23 cellular contexts compared by ENCODE assay signal in the genomic region with DNA sequence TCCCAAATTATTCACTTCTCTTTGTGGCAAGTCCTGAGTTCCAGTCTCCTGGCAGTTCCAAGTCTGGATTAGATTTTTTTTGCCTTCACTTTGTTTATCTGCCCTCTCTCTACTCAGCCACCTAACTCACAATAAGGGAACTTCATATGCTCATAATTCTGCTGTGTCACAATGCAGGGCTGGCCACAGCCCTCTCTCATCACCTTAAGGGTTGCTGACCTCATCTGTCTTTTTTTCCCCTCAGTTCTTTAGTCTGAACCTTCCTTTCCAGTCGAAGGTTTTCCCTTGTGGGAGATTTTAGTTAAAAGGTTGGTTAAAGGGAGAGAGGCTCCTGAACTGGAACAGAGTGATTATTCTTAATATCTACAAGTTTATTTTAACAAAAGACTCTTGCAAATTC. TPM values are rescaled to one million over a fixed set of nuclear protein-coding genes. Genes with fewer than 3 reads are reported as not detected.
A peak's percentile ranks its signal among the peaks of the same experiment; 100 is the strongest.
DNase-seq lines count a peak whose midpoint lies in the region; ATAC-seq and TF ChIP-seq lines count a peak whose summit lies in the region.
"Had no signal": no experiment of that assay in that cellular context is flagged by ENCODE, and none has a peak within 500 bp of the region (broad histone marks: within the 10 kb centered on the region; RNA-seq: fewer than 3 reads in every experiment).

No MANE protein-coding gene starts in this region.

- peaks cover 23% of the 10 kb centered on the region for H3K4me1 Mint-ChIP-seq in activated naive CD4-positive, alpha-beta T cell treated with anti-CD3 and anti-CD28 coated beads for 36 hours (ENCODE audit: low read depth)
- H3K4me1 Mint-ChIP-seq in activated T-helper 1 cell treated with anti-CD3 and anti-CD28 coated beads, Interleukin-12 subunit alpha, Interleukin-12 subunit beta, Interleukin-2, Interleukin-4 antibody, amounts not matched to agents 30 ng/mL and 10 ng/mL and 1 ng/mL, durations not matched to agents 14 hours and 24 hours and 36 hours (ENCODE audit: low read depth), result peaks cover 30% of the 10 kb centered on the region

- H3K9me3 ChIP-seq in gastrocnemius medialis, result no peaks in the 10 kb centered on the region
- H3K9me3 ChIP-seq: Caco-2 had no signal

- peak overlapping the region in 3 of 4 donors; percentile 65 to 82 (median 74) for H3K27ac ChIP-seq in gastrocnemius medialis
- H3K27ac ChIP-seq in dorsolateral prefrontal cortex, result no peak overlapping the region
- H3K27ac ChIP-seq: KMS-11, PC-9 had no signal

- no peaks in the 10 kb centered on the region for H3K9me3 Mint-ChIP-seq in activated naive CD4-positive, alpha-beta T cell treated with anti-CD3 and anti-CD28 coated beads, Interleukin-2, amount 50 U/mL, for 72 hours
- no peaks in the 10 kb centered on the region for H3K9me3 Mint-ChIP-seq in activated naive CD4-positive, alpha-beta T cell treated with anti-CD3 and anti-CD28 coated beads for 36 hours
- H3K9me3 Mint-ChIP-seq in activated T-helper 1 cell treated with anti-CD3 and anti-CD28 coated beads, Interleukin-12 subunit alpha, Interleukin-12 subunit beta, Interleukin-2, Interleukin-4 antibody, amounts not matched to agents 30 ng/mL and 10 ng/mL and 1 ng/mL, durations not matched to agents 14 hours and 24 hours and 36 hours, result no peaks in the 10 kb centered on the region

- DNase-seq in activated naive CD4-positive, alpha-beta T cell treated with anti-CD3 and anti-CD28 coated beads, Interleukin-2, amount 50 U/mL, for 72 hours (ENCODE audit: low spot score in 2 of 2), result no peak
- no peak for DNase-seq in activated naive CD4-positive, alpha-beta T cell treated with anti-CD3 and anti-CD28 coated beads for 36 hours
- DNase-seq in NB4 (ENCODE audit: low read depth), result peak; percentile 51
- no peak for DNase-seq in activated T-helper 1 cell treated with anti-CD3 and anti-CD28 coated beads, Interleukin-12 subunit alpha, Interleukin-12 subunit beta, Interleukin-2, Interleukin-4 antibody, amounts not matched to agents 30 ng/mL and 10 ng/mL and 1 ng/mL, durations not matched to agents 14 hours and 24 hours and 36 hours (ENCODE audit: low spot score)
- no peak for DNase-seq in gastrocnemius medialis
- no peak for DNase-seq in SIG-M5 (lab: John Stamatoyannopoulos, UW)
- no peak for DNase-seq in dorsolateral prefrontal cortex
- DNase-seq: C1 segment of cervical spinal cord; Caco-2; CD4-positive, alpha-beta memory T cell; H7; NCI-H2029; NCI-H446; NCI-H524 treated with DMSO at 0.1 percent for 48 hours; NCI-H774; NK-92 treated with Interleukin-12 subunit alpha and Interleukin-12 subunit beta, amount 100 ng/mL, for 24 hours; PC-9; Right ventricle myocardium superior; RPMI8226 had no signal

- H3K27ac Mint-ChIP-seq in activated naive CD4-positive, alpha-beta T cell treated with anti-CD3 and anti-CD28 coated beads, Interleukin-2, amount 50 U/mL, for 72 hours, result peak overlapping the region; percentile 62 to 64
- no peak overlapping the region for H3K27ac Mint-ChIP-seq in activated naive CD4-positive, alpha-beta T cell treated with anti-CD3 and anti-CD28 coated beads for 36 hours
- H3K27ac Mint-ChIP-seq in activated T-helper 1 cell treated with anti-CD3 and anti-CD28 coated beads, Interleukin-12 subunit alpha, Interleukin-12 subunit beta, Interleukin-2, Interleukin-4 antibody, amounts not matched to agents 30 ng/mL and 10 ng/mL and 1 ng/mL, durations not matched to agents 14 hours and 24 hours and 36 hours, result peak overlapping the region; percentile 2

- H3K4me3 ChIP-seq in NB4 (ENCODE audit: low read depth, low read length) (no peak overlapping the region), gastrocnemius medialis (no peak overlapping the region), dorsolateral prefrontal cortex (no peak overlapping the region)
- H3K4me3 ChIP-seq: PC-9 had no signal

- peaks cover 3 to 67% of the 10 kb centered on the region in 2 donors for H3K36me3 ChIP-seq in gastrocnemius medialis

- no peak for TF ChIP-seq POLR2A in NB4 (IDR thresholded peaks at IDR 0.05; ENCODE audit: extremely low read depth, insufficient read length)
- no peak for TF ChIP-seq POLR2A in gastrocnemius medialis (IDR thresholded peaks at IDR 0.05)

- no peak for ATAC-seq in activated naive CD4-positive, alpha-beta T cell treated with anti-CD3 and anti-CD28 coated beads, Interleukin-2, amount 50 U/mL, for 72 hours
- ATAC-seq in gastrocnemius medialis (no peak), HG03039 (IDR thresholded peaks at IDR 0.05; ENCODE audit: unreplicated experiment) (no peak)

- H3K27me3 ChIP-seq in gastrocnemius medialis (no peaks in the 10 kb centered on the region), dorsolateral prefrontal cortex (no peaks in the 10 kb centered on the region)

- CTCF ChIA-PET in activated naive CD4-positive, alpha-beta T cell treated with anti-CD3 and anti-CD28 coated beads for 36 hours (lab: Charles Lee), result no interaction called here

- in situ Hi-C loops in gastrocnemius medialis (cut with MboI; ENCODE audit: low sequenced_read_pairs in 4 of 4), result no loop called here

- no peak for TF ChIP-seq CTCF in NB4 (IDR thresholded peaks at IDR 0.05; ENCODE audit: low read depth, low read length)
- no peak for TF ChIP-seq CTCF in gastrocnemius medialis (IDR thresholded peaks at IDR 0.05 in 4 of 5, conservative IDR thresholded peaks at IDR 0.05 in 1 of 5)
- TF ChIP-seq CTCF in dorsolateral prefrontal cortex (IDR thresholded peaks at IDR 0.05 in 54 of 56, conservative IDR thresholded peaks at IDR 0.05 in 2 of 56; ENCODE audit: low read depth in 1 of 56, partially characterized antibody in 56 of 56), result no peak

- peaks cover 24 to 42% of the 10 kb centered on the region in 2 donors for H3K4me1 ChIP-seq in gastrocnemius medialis
- H3K4me1 ChIP-seq: Caco-2 had no signal

- no peak overlapping the region for H3K4me3 Mint-ChIP-seq in activated naive CD4-positive, alpha-beta T cell treated with anti-CD3 and anti-CD28 coated beads for 36 hours
- no peak overlapping the region for H3K4me3 Mint-ChIP-seq in activated T-helper 1 cell treated with anti-CD3 and anti-CD28 coated beads, Interleukin-12 subunit alpha, Interleukin-12 subunit beta, Interleukin-2, Interleukin-4 antibody, amounts not matched to agents 30 ng/mL and 10 ng/mL and 1 ng/mL, durations not matched to agents 14 hours and 24 hours and 36 hours
- H3K4me3 Mint-ChIP-seq: CD4-positive, alpha-beta memory T cell had no signal

- H3K36me3 Mint-ChIP-seq in activated naive CD4-positive, alpha-beta T cell treated with anti-CD3 and anti-CD28 coated beads, Interleukin-2, amount 50 U/mL, for 72 hours, result peaks cover 54 to 58% of the 10 kb centered on the region in 2 donors
- peaks cover 42% of the 10 kb centered on the region for H3K36me3 Mint-ChIP-seq in activated naive CD4-positive, alpha-beta T cell treated with anti-CD3 and anti-CD28 coated beads for 36 hours (ENCODE audit: low read depth)
- H3K36me3 Mint-ChIP-seq in activated T-helper 1 cell treated with anti-CD3 and anti-CD28 coated beads, Interleukin-12 subunit alpha, Interleukin-12 subunit beta, Interleukin-2, Interleukin-4 antibody, amounts not matched to agents 30 ng/mL and 10 ng/mL and 1 ng/mL, durations not matched to agents 14 hours and 24 hours and 36 hours (ENCODE audit: low read depth), result peaks cover 57% of the 10 kb centered on the region

- intact Hi-C loops in activated naive CD4-positive, alpha-beta T cell treated with anti-CD3 and anti-CD28 coated beads for 36 hours (cut with micrococcal nuclease), result loop anchor here (5.0 kb wide), 1 partner anchor 1918 kb away; no protein-coding TSS in a partner anchor
- intact Hi-C loops in activated T-helper 1 cell treated with anti-CD3 and anti-CD28 coated beads, Interleukin-12 subunit alpha, Interleukin-12 subunit beta, Interleukin-2, Interleukin-4 antibody, amounts not matched to agents 30 ng/mL and 10 ng/mL and 1 ng/mL, durations not matched to agents 14 hours and 24 hours and 36 hours (cut with micrococcal nuclease), result no loop called here
- intact Hi-C loops in gastrocnemius medialis (cut with DNase I; ENCODE audit: low total_unique reads) (no loop called here), dorsolateral prefrontal cortex (cut with DNase I) (loop anchor here in 1 of 2 donors (5.0 kb wide), 1 partner anchor 93 kb away; a partner anchor contains a TSS)

- no peaks in the 10 kb centered on the region for H3K27me3 Mint-ChIP-seq in activated naive CD4-positive, alpha-beta T cell treated with anti-CD3 and anti-CD28 coated beads for 36 hours (ENCODE audit: low read depth)
- H3K27me3 Mint-ChIP-seq in activated T-helper 1 cell treated with anti-CD3 and anti-CD28 coated beads, Interleukin-12 subunit alpha, Interleukin-12 subunit beta, Interleukin-2, Interleukin-4 antibody, amounts not matched to agents 30 ng/mL and 10 ng/mL and 1 ng/mL, durations not matched to agents 14 hours and 24 hours and 36 hours (ENCODE audit: insufficient read depth), result no peaks in the 10 kb centered on the region
- H3K27me3 Mint-ChIP-seq: CD4-positive, alpha-beta memory T cell had no signal

RNA-seq across cellular contexts. Expression of a gene that starts 4.1 kb away (rescaled TPM):
- 10 to 100 TPM; 35.4 to 82.9 TPM for total RNA-seq in activated naive CD4-positive, alpha-beta T cell treated with anti-CD3 and anti-CD28 coated beads, Interleukin-2, amount 50 U/mL, for 72 hours
- 10 to 100 TPM; 38.1 to 40.5 TPM for total RNA-seq in activated naive CD4-positive, alpha-beta T cell treated with anti-CD3 and anti-CD28 coated beads for 36 hours
- total RNA-seq in activated T-helper 1 cell treated with anti-CD3 and anti-CD28 coated beads, Interleukin-12 subunit alpha, Interleukin-12 subunit beta, Interleukin-2, Interleukin-4 antibody, amounts not matched to agents 30 ng/mL and 10 ng/mL and 1 ng/mL, durations not matched to agents 14 hours and 24 hours and 36 hours, result 75.0 and 78.2 TPM in 2 replicates
- total RNA-seq in gastrocnemius medialis (100 to 1,000 TPM in 3 of 4 donors, 10 to 100 TPM in 1; 81.5 to 244 (median 158) TPM), dorsolateral prefrontal cortex (100 to 1,000 TPM in 9 of 120 experiments, 10 to 100 TPM in 111; 49.1 to 127 (median 80.7) TPM)

RNA-seq across cellular contexts. Expression of a gene that starts 4.5 kb away (rescaled TPM):
- 100 to 1,000 TPM; 115 to 123 TPM for total RNA-seq in activated naive CD4-positive, alpha-beta T cell treated with anti-CD3 and anti-CD28 coated beads, Interleukin-2, amount 50 U/mL, for 72 hours
- 100 to 1,000 TPM; 151 to 162 TPM for total RNA-seq in activated naive CD4-positive, alpha-beta T cell treated with anti-CD3 and anti-CD28 coated beads for 36 hours
- 70.7 and 76.7 TPM in 2 replicates for total RNA-seq in activated T-helper 1 cell treated with anti-CD3 and anti-CD28 coated beads, Interleukin-12 subunit alpha, Interleukin-12 subunit beta, Interleukin-2, Interleukin-4 antibody, amounts not matched to agents 30 ng/mL and 10 ng/mL and 1 ng/mL, durations not matched to agents 14 hours and 24 hours and 36 hours
- 10 to 100 TPM; 42.8 to 50.7 (median 47.8) TPM for total RNA-seq in gastrocnemius medialis
- 10 to 100 TPM; 41.0 to 98.2 (median 72.4) TPM for total RNA-seq in dorsolateral prefrontal cortex

RNA-seq across cellular contexts. Expression of a gene that starts 20.4 kb away (rescaled TPM):
- not detected for total RNA-seq in activated naive CD4-positive, alpha-beta T cell treated with anti-CD3 and anti-CD28 coated beads, Interleukin-2, amount 50 U/mL, for 72 hours
- total RNA-seq in activated naive CD4-positive, alpha-beta T cell treated with anti-CD3 and anti-CD28 coated beads for 36 hours, result not detected
- total RNA-seq in activated T-helper 1 cell treated with anti-CD3 and anti-CD28 coated beads, Interleukin-12 subunit alpha, Interleukin-12 subunit beta, Interleukin-2, Interleukin-4 antibody, amounts not matched to agents 30 ng/mL and 10 ng/mL and 1 ng/mL, durations not matched to agents 14 hours and 24 hours and 36 hours, result not detected in 2 replicates
- total RNA-seq in gastrocnemius medialis (not detected), dorsolateral prefrontal cortex (not detected)
- total RNA-seq: A673; CD4-positive, alpha-beta memory T cell; H7; PC-9; Right ventricle myocardium superior; SK-MEL-5 had no signal

RNA-seq across cellular contexts. Expression of a gene that starts 29.9 kb away (rescaled TPM):
- 10 to 100 TPM; 38.4 to 43.7 TPM for total RNA-seq in activated naive CD4-positive, alpha-beta T cell treated with anti-CD3 and anti-CD28 coated beads, Interleukin-2, amount 50 U/mL, for 72 hours
- 10 to 100 TPM; 32.4 to 32.6 TPM for total RNA-seq in activated naive CD4-positive, alpha-beta T cell treated with anti-CD3 and anti-CD28 coated beads for 36 hours
- 36.2 and 37.6 TPM in 2 replicates for total RNA-seq in activated T-helper 1 cell treated with anti-CD3 and anti-CD28 coated beads, Interleukin-12 subunit alpha, Interleukin-12 subunit beta, Interleukin-2, Interleukin-4 antibody, amounts not matched to agents 30 ng/mL and 10 ng/mL and 1 ng/mL, durations not matched to agents 14 hours and 24 hours and 36 hours
- total RNA-seq in gastrocnemius medialis (10 to 100 TPM; 29.8 to 52.0 (median 40.6) TPM), dorsolateral prefrontal cortex (10 to 100 TPM; 33.6 to 54.0 (median 43.9) TPM)

Comparison
In these comparisons a context has a peak if more than half of its experiments do, and no peak if none do; other contexts are left out.
1. H3K27ac ChIP-seq: peak in gastrocnemius medialis (3 of 4); none in dorsolateral prefrontal cortex (0 of 59).